In the genomic region with DNA sequence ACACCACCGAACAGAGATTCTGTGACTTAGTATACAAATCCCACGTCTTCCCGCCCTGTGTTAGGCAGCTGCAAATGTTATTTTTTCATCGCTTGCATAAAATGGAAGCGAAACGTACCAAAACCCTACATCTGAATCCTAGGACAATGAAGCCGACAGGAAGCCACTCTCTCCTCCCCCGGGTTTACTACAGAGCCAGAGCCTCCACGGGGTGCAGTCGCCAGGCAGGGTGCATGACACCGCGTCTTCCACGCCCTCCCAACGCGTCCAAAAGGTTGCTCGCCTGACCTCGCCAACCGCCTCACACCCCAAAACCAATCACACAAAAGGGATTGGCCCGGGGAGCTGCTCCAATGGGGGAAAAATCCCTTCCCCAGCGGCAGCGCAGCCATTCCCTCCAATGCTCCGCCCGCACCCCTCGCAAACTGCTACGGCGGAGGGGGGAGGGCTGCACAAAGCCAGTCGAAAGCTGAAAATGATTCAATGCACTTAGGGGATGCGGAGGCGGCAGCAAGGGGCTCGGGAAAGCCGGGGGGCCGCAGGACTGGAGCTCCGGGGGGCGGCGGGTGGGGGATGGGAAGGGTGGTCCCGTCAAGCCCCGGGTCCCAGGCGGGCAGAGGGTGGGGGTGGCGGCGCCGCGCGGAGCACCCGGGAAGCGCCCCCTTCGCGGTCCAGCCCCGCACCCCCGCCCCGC, we compare ENCODE assay signal across 8 cellular contexts. TPM values are rescaled to one million over a fixed set of nuclear protein-coding genes. Genes with fewer than 3 reads are reported as not detected.
A peak's percentile ranks its signal among the peaks of the same experiment; 100 is the strongest.
DNase-seq lines count a peak whose midpoint lies in the region; ATAC-seq and TF ChIP-seq lines count a peak whose summit lies in the region.

No MANE protein-coding gene starts in this region.

- in situ Hi-C loops in Panc1 (cut with HindIII; ENCODE audit: low pct_unique_long_range_greater_than_20kb, low sequenced_read_pairs): no loop called here

- DNase-seq in BJ (ENCODE audit: low read depth) (no peak), HUDEP-2 (lab: John Stamatoyannopoulos, UW; ENCODE audit: unreplicated experiment in 76 of 76) (peak in 73 of 76 experiments; percentile 10 to 77 (median 54)), Panc1 (ENCODE audit: low read depth, low spot score) (no peak), foreskin melanocyte (peak; percentile 57), neuronal stem cell (ENCODE audit: low spot score) (peak; percentile 52)
- peak; percentile 47 for DNase-seq in activated T-helper 9 cell treated with anti-CD3 and anti-CD28 coated beads, Interleukin-2, amount 50 U/mL, for 16 hours (ENCODE audit: low read depth)

- H2BK12ac ChIP-seq in neuronal stem cell (ENCODE audit: low read length): no peak overlapping the region

- CTCF ChIA-PET in BJ (lab: Yijun Ruan, JAX): no interaction called here
- CTCF ChIA-PET in Panc1 (lab: Charles Lee): no interaction called here

- peaks cover 4% of the 10 kb centered on the region for H3K79me1 ChIP-seq in neuronal stem cell (ENCODE audit: low read depth, low read length)

- H2AK5ac ChIP-seq in neuronal stem cell (ENCODE audit: low read depth, low read length): peak overlapping the region; percentile 81

- H3K27me3 ChIP-seq in BJ (ENCODE audit: control insufficient read depth, insufficient read depth, low read length): no peaks in the 10 kb centered on the region
- H3K27me3 ChIP-seq in Panc1 (ENCODE audit: control insufficient read depth, insufficient read depth, low read length): no peaks in the 10 kb centered on the region
- H3K27me3 ChIP-seq in neuronal stem cell (ENCODE audit: control insufficient read depth in 3 of 3, insufficient read depth in 3 of 3, low read depth in 1 of 3, low read length in 3 of 3): no peaks in the 10 kb centered on the region

- H3K9me3 ChIP-seq in Panc1 (ENCODE audit: control insufficient read depth, insufficient read depth, low read depth, low read length) (no peaks in the 10 kb centered on the region), neuronal stem cell (replicated peaks in 1 of 2; ENCODE audit: control insufficient read depth in 2 of 2, insufficient read depth in 1 of 2, low read depth in 1 of 2, low read length in 2 of 2) (peaks cover 0 to 11% of the 10 kb centered on the region in 2 donors)

- H3K4ac ChIP-seq in neuronal stem cell (ENCODE audit: low read length): no peak overlapping the region

- H2BK15ac ChIP-seq in neuronal stem cell (ENCODE audit: low read length): peak overlapping the region; percentile 96

- ATAC-seq in GM19438 (IDR thresholded peaks at IDR 0.05; ENCODE audit: low read depth, unreplicated experiment): peak; percentile 20
- peak; percentile 18 for ATAC-seq in Panc1

- peak overlapping the region; percentile 100 for H3K18ac ChIP-seq in neuronal stem cell (ENCODE audit: low read length)

- no peaks in the 10 kb centered on the region for H3K36me3 ChIP-seq in BJ (ENCODE audit: control insufficient read depth, insufficient read depth, low read length)
- H3K36me3 ChIP-seq in Panc1 (ENCODE audit: control insufficient read depth, insufficient read depth, low read length): peaks cover 4% of the 10 kb centered on the region
- peaks cover 0 to 2% of the 10 kb centered on the region in 2 donors for H3K36me3 ChIP-seq in neuronal stem cell (replicated peaks in 1 of 2; ENCODE audit: control insufficient read depth in 2 of 2, insufficient read depth in 2 of 2, low read length in 2 of 2)

- H3K23ac ChIP-seq in neuronal stem cell (ENCODE audit: low read depth, low read length, poor library complexity): peak overlapping the region; percentile 92

- H3K4me1 ChIP-seq in Panc1 (ENCODE audit: control insufficient read depth, insufficient read depth, low read length) (peaks cover 17% of the 10 kb centered on the region), neuronal stem cell (ENCODE audit: control insufficient read depth in 2 of 2, insufficient read depth in 1 of 2, low read depth in 1 of 2, low read length in 2 of 2) (peaks cover 0 to 4% of the 10 kb centered on the region in 2 donors)

- peak overlapping the region; percentile 75 for H3K14ac ChIP-seq in neuronal stem cell (ENCODE audit: low read length)

- H2BK120ac ChIP-seq in neuronal stem cell (ENCODE audit: low read depth, low read length): no peak overlapping the region

- H3K4me3 ChIP-seq in BJ (ENCODE audit: low read depth, low read length) (peak overlapping the region; percentile 83), Panc1 (ENCODE audit: low read depth in 2 of 2, low read length in 2 of 2) (peak overlapping the region; percentile 92 to 97), neuronal stem cell (ENCODE audit: low read length in 2 of 2) (peak overlapping the region; percentile 70 to 99)

- no peak overlapping the region for H4K91ac ChIP-seq in neuronal stem cell (ENCODE audit: low read depth, low read length, poor library complexity)

- intact Hi-C loops in Panc1 (cut with micrococcal nuclease; ENCODE audit: unreplicated experiment): no loop called here

- H3K9ac ChIP-seq in neuronal stem cell (ENCODE audit: low read depth, low read length, poor library complexity): peak overlapping the region; percentile 99

- H2BK5ac ChIP-seq in neuronal stem cell (ENCODE audit: low read length): peak overlapping the region; percentile 98

- H3K27ac ChIP-seq in Panc1 (ENCODE audit: low read length): peak overlapping the region; percentile 79
- peak overlapping the region; percentile 99 for H3K27ac ChIP-seq in neuronal stem cell (replicated peaks; ENCODE audit: low read length)
- peak overlapping the region; percentile 97 for H3K27ac ChIP-seq in temporal lobe (ENCODE audit: low read depth, low read length)

- POLR2A ChIA-PET in BJ (lab: Charles Lee) (interaction anchor here (0.7 to 2.2 kb wide), 2 partner anchors 10 to 465 kb away, joined by 7 to 8 read pairs; no protein-coding TSS in a partner anchor), Panc1 (lab: Charles Lee) (no interaction called here)

- TF ChIP-seq CTCF in BJ (IDR thresholded peaks at IDR 0.05; ENCODE audit: insufficient read depth, low read depth, low read length) (no peak), Panc1 (IDR thresholded peaks at IDR 0.05) (no peak)

- no peak overlapping the region for H4K8ac ChIP-seq in neuronal stem cell (ENCODE audit: low read depth, low read length)

- BruUV-seq in Panc1 (replicated peaks; lab: Mats Ljungman, UMichigan): no TSS peak

- WGBS in neuronal stem cell (ENCODE audit: extremely low coverage in 2 of 2, insufficient read length in 2 of 2, insufficient replicate concordance in 1 of 2), 2 donors: no CpG with 5 or more reads among the region's 50 CpGs

- peak overlapping the region; percentile 61 for H3K4me2 ChIP-seq in neuronal stem cell (ENCODE audit: insufficient read depth, low read length, poor library complexity, severe bottlenecking)

- peak overlapping the region; percentile 91 for H2AFZ ChIP-seq in neuronal stem cell (ENCODE audit: low read length)

RNA-seq across cellular contexts. Expression of gene CEP170, which starts 0.7 kb away (rescaled TPM):
- 42.0 and 56.6 TPM in 2 replicates for polyA plus RNA-seq in BJ (2011; rRNA removed)
- polyA minus RNA-seq in BJ (2011; rRNA and poly(A)+ RNA removed): 50.7 and 51.1 TPM in 2 replicates
- 89.3 TPM for total RNA-seq in Panc1 (2021; ENCODE audit: unreplicated experiment)
- polyA plus RNA-seq in Panc1 (2012; ENCODE audit: insufficient read length): 57.9 TPM
- polyA plus RNA-seq in neuronal stem cell (2013, experiment 1 of 2): 80.0 TPM
- polyA plus RNA-seq in neuronal stem cell (2013, experiment 2 of 2): 83.8 TPM
- total RNA-seq in temporal lobe: 459 TPM

RNA-seq across cellular contexts. Expression of gene SDCCAG8, which starts 1.5 kb away (rescaled TPM):
- 17.0 and 20.5 TPM in 2 replicates for polyA plus RNA-seq in BJ (2011; rRNA removed)
- 9.9 and 13.4 TPM in 2 replicates for polyA minus RNA-seq in BJ (2011; rRNA and poly(A)+ RNA removed)
- total RNA-seq in Panc1 (2021; ENCODE audit: unreplicated experiment) (14.0 TPM), temporal lobe (66.1 TPM)
- polyA plus RNA-seq in Panc1 (2012; ENCODE audit: insufficient read length): 6.1 TPM
- 16.0 TPM for polyA plus RNA-seq in neuronal stem cell (2013, experiment 1 of 2)
- 15.2 TPM for polyA plus RNA-seq in neuronal stem cell (2013, experiment 2 of 2)

Comparison
In these comparisons a context has a peak if more than half of its experiments do, and no peak if none do; other contexts are left out.
1. DNase-seq: peak in HUDEP-2 (73 of 76), activated T-helper 9 cell treated with anti-CD3 and anti-CD28 coated beads, Interleukin-2, amount 50 U/mL, for 16 hours (single experiment), foreskin melanocyte (single experiment) and neuronal stem cell (single experiment); none in BJ (single experiment) and Panc1 (single experiment).
2. Peak in every context shown above with its lines, with median percentiles within 50 percentile points of each other: H3K4me3 ChIP-seq and H3K27ac ChIP-seq.